In the genomic region with DNA sequence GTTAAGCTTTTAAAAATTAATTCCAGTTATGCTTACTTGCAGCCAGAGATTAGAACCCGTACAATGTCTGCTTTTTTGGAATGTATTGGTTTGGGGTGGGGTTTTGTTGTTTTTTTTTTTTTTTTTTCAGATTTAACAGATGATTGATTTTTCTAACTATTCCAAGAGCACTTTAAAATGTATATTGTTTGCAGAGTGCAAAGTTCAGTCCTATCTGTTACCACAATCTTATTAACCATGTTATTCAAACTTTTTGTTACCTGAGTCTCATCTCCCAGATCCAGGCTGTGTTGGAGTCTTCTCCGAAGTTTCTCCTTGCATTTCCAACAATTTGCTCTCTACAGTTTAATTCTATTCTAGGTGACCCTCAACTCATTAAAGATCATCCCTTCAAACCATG, we compare ENCODE assay signal across 1 cellular context.
A peak's percentile ranks its signal among the peaks of the same experiment; 100 is the strongest.
TF ChIP-seq lines count a peak whose summit lies in the region.

No MANE protein-coding gene starts in this region.

TF ChIP-seq in HepG2, 621 proteins besides CTCF, POLR2A, EP300 and RAD21 (continued from another document):
- TF ChIP-seq ATF7-NPFF (CRISPR knock-in tag; IDR thresholded peaks at IDR 0.05; ENCODE audit: low read depth) (no peak), EEA1 (CRISPR knock-in tag; IDR thresholded peaks at IDR 0.05; ENCODE audit: borderline replicate concordance) (no peak), CBX2 (IDR thresholded peaks at IDR 0.05; ENCODE audit: low read depth, low read length) (no peak), CBX2 (CRISPR knock-in tag; IDR thresholded peaks at IDR 0.05; ENCODE audit: low read depth) (no peak), ZNF839 (CRISPR knock-in tag; IDR thresholded peaks at IDR 0.05; ENCODE audit: borderline replicate concordance) (no peak), ZNF292 (CRISPR knock-in tag; IDR thresholded peaks at IDR 0.05; ENCODE audit: borderline replicate concordance, low read depth) (no peak), CAMTA2 (CRISPR knock-in tag; IDR thresholded peaks at IDR 0.05; ENCODE audit: borderline replicate concordance) (no peak), ONECUT2 (CRISPR knock-in tag; IDR thresholded peaks at IDR 0.05) (0 out of 2 replicates have a peak, but pooled peaks have one; percentile 17), TARDBP (CRISPR knock-in tag; IDR thresholded peaks at IDR 0.05) (no peak), ZNF138 (CRISPR knock-in tag; IDR thresholded peaks at IDR 0.05; ENCODE audit: low read depth) (no peak), ZNF326 (CRISPR knock-in tag; IDR thresholded peaks at IDR 0.05; ENCODE audit: borderline replicate concordance) (no peak), ZNF343 (CRISPR knock-in tag; IDR thresholded peaks at IDR 0.05) (no peak), SIX4 (CRISPR knock-in tag; IDR thresholded peaks at IDR 0.05) (no peak), MED1 (CRISPR knock-in tag; IDR thresholded peaks at IDR 0.05) (0 out of 2 replicates have a peak, but pooled peaks have one; percentile 10), SAP130 (CRISPR knock-in tag; IDR thresholded peaks at IDR 0.05; ENCODE audit: low read depth) (0 out of 2 replicates have a peak, but pooled peaks have one; percentile 37), MIXL1 (CRISPR knock-in tag; IDR thresholded peaks at IDR 0.05) (0 out of 2 replicates have a peak, but pooled peaks have one; percentile 31), GATAD2A (CRISPR knock-in tag; IDR thresholded peaks at IDR 0.05) (peak; percentile 29; the same call in 1 of the 2 replicates), SOX6 (IDR thresholded peaks at IDR 0.05) (no peak), SOX6 (CRISPR knock-in tag; IDR thresholded peaks at IDR 0.05) (peak; percentile 12; the same call in 1 of the 2 replicates)
- TF ChIP-seq, protein P1, sequence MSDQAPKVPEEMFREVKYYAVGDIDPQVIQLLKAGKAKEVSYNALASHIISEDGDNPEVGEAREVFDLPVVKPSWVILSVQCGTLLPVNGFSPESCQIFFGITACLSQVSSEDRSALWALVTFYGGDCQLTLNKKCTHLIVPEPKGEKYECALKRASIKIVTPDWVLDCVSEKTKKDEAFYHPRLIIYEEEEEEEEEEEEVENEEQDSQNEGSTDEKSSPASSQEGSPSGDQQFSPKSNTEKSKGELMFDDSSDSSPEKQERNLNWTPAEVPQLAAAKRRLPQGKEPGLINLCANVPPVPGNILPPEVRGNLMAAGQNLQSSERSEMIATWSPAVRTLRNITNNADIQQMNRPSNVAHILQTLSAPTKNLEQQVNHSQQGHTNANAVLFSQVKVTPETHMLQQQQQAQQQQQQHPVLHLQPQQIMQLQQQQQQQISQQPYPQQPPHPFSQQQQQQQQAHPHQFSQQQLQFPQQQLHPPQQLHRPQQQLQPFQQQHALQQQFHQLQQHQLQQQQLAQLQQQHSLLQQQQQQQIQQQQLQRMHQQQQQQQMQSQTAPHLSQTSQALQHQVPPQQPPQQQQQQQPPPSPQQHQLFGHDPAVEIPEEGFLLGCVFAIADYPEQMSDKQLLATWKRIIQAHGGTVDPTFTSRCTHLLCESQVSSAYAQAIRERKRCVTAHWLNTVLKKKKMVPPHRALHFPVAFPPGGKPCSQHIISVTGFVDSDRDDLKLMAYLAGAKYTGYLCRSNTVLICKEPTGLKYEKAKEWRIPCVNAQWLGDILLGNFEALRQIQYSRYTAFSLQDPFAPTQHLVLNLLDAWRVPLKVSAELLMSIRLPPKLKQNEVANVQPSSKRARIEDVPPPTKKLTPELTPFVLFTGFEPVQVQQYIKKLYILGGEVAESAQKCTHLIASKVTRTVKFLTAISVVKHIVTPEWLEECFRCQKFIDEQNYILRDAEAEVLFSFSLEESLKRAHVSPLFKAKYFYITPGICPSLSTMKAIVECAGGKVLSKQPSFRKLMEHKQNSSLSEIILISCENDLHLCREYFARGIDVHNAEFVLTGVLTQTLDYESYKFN (CRISPR knock-in tag; conservative IDR thresholded peaks at IDR 0.05) = peak; percentile 18; the same call in 1 of the 2 replicates
- TF ChIP-seq, protein P2, sequence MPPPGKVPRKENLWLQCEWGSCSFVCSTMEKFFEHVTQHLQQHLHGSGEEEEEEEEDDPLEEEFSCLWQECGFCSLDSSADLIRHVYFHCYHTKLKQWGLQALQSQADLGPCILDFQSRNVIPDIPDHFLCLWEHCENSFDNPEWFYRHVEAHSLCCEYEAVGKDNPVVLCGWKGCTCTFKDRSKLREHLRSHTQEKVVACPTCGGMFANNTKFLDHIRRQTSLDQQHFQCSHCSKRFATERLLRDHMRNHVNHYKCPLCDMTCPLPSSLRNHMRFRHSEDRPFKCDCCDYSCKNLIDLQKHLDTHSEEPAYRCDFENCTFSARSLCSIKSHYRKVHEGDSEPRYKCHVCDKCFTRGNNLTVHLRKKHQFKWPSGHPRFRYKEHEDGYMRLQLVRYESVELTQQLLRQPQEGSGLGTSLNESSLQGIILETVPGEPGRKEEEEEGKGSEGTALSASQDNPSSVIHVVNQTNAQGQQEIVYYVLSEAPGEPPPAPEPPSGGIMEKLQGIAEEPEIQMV (CRISPR knock-in tag; IDR thresholded peaks at IDR 0.05; ENCODE audit: low read depth) = no peak
- TF ChIP-seq, protein P3, sequence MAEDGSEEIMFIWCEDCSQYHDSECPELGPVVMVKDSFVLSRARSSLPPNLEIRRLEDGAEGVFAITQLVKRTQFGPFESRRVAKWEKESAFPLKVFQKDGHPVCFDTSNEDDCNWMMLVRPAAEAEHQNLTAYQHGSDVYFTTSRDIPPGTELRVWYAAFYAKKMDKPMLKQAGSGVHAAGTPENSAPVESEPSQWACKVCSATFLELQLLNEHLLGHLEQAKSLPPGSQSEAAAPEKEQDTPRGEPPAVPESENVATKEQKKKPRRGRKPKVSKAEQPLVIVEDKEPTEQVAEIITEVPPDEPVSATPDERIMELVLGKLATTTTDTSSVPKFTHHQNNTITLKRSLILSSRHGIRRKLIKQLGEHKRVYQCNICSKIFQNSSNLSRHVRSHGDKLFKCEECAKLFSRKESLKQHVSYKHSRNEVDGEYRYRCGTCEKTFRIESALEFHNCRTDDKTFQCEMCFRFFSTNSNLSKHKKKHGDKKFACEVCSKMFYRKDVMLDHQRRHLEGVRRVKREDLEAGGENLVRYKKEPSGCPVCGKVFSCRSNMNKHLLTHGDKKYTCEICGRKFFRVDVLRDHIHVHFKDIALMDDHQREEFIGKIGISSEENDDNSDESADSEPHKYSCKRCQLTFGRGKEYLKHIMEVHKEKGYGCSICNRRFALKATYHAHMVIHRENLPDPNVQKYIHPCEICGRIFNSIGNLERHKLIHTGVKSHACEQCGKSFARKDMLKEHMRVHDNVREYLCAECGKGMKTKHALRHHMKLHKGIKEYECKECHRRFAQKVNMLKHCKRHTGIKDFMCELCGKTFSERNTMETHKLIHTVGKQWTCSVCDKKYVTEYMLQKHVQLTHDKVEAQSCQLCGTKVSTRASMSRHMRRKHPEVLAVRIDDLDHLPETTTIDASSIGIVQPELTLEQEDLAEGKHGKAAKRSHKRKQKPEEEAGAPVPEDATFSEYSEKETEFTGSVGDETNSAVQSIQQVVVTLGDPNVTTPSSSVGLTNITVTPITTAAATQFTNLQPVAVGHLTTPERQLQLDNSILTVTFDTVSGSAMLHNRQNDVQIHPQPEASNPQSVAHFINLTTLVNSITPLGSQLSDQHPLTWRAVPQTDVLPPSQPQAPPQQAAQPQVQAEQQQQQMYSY (CRISPR knock-in tag; IDR thresholded peaks at IDR 0.05) = no peak
- TF ChIP-seq, protein P4, sequence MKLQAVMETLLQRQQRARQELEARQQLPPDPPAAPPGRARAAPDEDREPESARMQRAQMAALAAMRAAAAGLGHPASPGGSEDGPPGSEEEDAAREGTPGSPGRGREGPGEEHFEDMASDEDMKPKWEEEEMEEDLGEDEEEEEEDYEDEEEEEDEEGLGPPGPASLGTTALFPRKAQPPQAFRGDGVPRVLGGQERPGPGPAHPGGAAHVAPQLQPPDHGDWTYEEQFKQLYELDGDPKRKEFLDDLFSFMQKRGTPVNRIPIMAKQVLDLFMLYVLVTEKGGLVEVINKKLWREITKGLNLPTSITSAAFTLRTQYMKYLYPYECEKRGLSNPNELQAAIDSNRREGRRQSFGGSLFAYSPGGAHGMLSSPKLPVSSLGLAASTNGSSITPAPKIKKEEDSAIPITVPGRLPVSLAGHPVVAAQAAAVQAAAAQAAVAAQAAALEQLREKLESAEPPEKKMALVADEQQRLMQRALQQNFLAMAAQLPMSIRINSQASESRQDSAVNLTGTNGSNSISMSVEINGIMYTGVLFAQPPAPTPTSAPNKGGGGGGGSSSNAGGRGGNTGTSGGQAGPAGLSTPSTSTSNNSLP (IDR thresholded peaks at IDR 0.05; ENCODE audit: low read depth, low read length) = peak; percentile 61; the same call in 1 of the 2 replicates
- TF ChIP-seq, protein P5, sequence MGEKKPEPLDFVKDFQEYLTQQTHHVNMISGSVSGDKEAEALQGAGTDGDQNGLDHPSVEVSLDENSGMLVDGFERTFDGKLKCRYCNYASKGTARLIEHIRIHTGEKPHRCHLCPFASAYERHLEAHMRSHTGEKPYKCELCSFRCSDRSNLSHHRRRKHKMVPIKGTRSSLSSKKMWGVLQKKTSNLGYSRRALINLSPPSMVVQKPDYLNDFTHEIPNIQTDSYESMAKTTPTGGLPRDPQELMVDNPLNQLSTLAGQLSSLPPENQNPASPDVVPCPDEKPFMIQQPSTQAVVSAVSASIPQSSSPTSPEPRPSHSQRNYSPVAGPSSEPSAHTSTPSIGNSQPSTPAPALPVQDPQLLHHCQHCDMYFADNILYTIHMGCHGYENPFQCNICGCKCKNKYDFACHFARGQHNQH (CRISPR knock-in tag; IDR thresholded peaks at IDR 0.05) = no peak
